In the genomic region with DNA sequence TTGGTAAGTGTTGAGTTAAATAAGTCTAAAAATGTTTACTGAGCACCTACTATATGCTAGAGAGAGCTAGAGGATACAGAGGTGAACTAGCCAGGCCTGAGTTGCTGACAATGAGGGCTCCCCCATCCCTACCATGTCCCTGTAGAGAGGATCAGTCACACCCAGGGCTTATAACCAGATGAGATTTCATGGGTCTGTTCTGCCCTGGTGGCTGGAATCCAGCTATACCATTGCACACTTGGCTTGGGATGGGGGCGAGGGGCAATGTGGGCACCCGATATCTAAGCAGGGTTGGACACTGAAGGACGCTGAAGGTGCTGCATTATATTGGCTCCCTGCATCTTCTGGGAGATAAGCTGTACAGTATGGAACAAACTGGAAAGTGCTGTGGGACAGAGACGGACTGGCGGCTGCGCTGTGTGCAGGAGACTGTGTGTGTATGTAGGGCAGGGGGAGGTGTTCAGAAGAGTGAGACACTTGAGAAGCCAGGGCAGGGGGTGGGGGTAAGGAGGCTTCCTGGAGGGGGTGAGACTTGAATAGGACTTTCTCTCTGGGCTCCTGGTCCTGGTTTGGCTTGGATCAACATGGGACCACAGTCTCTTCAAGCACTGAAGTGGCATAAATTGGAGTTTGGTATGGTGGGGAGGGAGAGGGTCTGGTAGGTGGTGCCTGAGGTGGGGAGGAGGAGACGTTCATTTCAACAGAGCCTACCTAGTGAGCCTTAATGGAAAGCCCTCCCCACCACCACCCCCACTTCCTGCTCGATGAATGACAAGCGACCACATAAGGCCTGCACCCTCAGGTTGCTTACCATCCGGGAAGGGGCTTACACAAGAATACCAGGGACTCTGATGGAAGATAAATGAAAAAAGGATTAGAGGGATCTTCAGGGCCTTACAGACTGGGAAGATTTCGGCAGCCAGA, we compare ENCODE assay signal across 10 cellular contexts. TPM values are rescaled to one million over a fixed set of nuclear protein-coding genes. Genes with fewer than 3 reads are reported as not detected.
A peak's percentile ranks its signal among the peaks of the same experiment; 100 is the strongest.
DNase-seq lines count a peak whose midpoint lies in the region; ATAC-seq and TF ChIP-seq lines count a peak whose summit lies in the region.
"Had no signal": no experiment of that assay in that cellular context is flagged by ENCODE, and none has a peak within 500 bp of the region (broad histone marks: within the 10 kb centered on the region; RNA-seq: fewer than 3 reads in every experiment).

No MANE protein-coding gene starts in this region.

- peaks cover 67% of the 10 kb centered on the region for H3K4me1 Mint-ChIP-seq in activated CD8-positive, alpha-beta memory T cell treated with anti-CD3 and anti-CD28 coated beads, Interleukin-2, amount 10 ng/mL, durations not matched to agents 7 days and 5 days
- H3K4me1 Mint-ChIP-seq in activated CD4-positive, alpha-beta memory T cell treated with anti-CD3 and anti-CD28 coated beads, Interleukin-2, amount 10 ng/mL, durations not matched to agents 7 days and 5 days, result peaks cover 64% of the 10 kb centered on the region

- no peak overlapping the region for H3K9ac ChIP-seq in fibroblast of lung (ENCODE audit: insufficient read depth, low read length)
- no peak overlapping the region for H3K9ac ChIP-seq in subcutaneous abdominal adipose tissue (ENCODE audit: low read length in 5 of 5)

- peak overlapping the region; percentile 85 for H3K27ac Mint-ChIP-seq in activated CD8-positive, alpha-beta memory T cell treated with anti-CD3 and anti-CD28 coated beads, Interleukin-2, amount 10 ng/mL, durations not matched to agents 7 days and 5 days
- H3K27ac Mint-ChIP-seq in activated CD4-positive, alpha-beta memory T cell treated with anti-CD3 and anti-CD28 coated beads, Interleukin-2, amount 10 ng/mL, durations not matched to agents 7 days and 5 days, result peak overlapping the region; percentile 90

- H3K27me3 ChIP-seq in fibroblast of lung (ENCODE audit: control insufficient read depth, insufficient read depth, low read length), result no peaks in the 10 kb centered on the region
- no peaks in the 10 kb centered on the region for H3K27me3 ChIP-seq in subcutaneous abdominal adipose tissue (ENCODE audit: control insufficient read depth in 5 of 5, insufficient read depth in 4 of 5, low read length in 5 of 5)

- H3K36me3 Mint-ChIP-seq in activated CD8-positive, alpha-beta memory T cell treated with anti-CD3 and anti-CD28 coated beads, Interleukin-2, amount 10 ng/mL, durations not matched to agents 7 days and 5 days, result peaks cover 19% of the 10 kb centered on the region
- H3K36me3 Mint-ChIP-seq in activated CD4-positive, alpha-beta memory T cell treated with anti-CD3 and anti-CD28 coated beads, Interleukin-2, amount 10 ng/mL, durations not matched to agents 7 days and 5 days (ENCODE audit: low read depth), result peaks cover 46% of the 10 kb centered on the region

- no peaks in the 10 kb centered on the region for H3K27me3 Mint-ChIP-seq in activated CD8-positive, alpha-beta memory T cell treated with anti-CD3 and anti-CD28 coated beads, Interleukin-2, amount 10 ng/mL, durations not matched to agents 7 days and 5 days
- no peaks in the 10 kb centered on the region for H3K27me3 Mint-ChIP-seq in activated CD4-positive, alpha-beta memory T cell treated with anti-CD3 and anti-CD28 coated beads, Interleukin-2, amount 10 ng/mL, durations not matched to agents 7 days and 5 days

- peak; percentile 17 to 18 for TF ChIP-seq CTCF in fibroblast of lung (conservative IDR thresholded peaks at IDR 0.05 in 1 of 2, IDR thresholded peaks at IDR 0.05 in 1 of 2; ENCODE audit: low read depth in 1 of 2, low read length in 2 of 2)

- no peaks in the 10 kb centered on the region for H3K9me3 Mint-ChIP-seq in activated CD8-positive, alpha-beta memory T cell treated with anti-CD3 and anti-CD28 coated beads, Interleukin-2, amount 10 ng/mL, durations not matched to agents 7 days and 5 days (ENCODE audit: low read depth)
- no peaks in the 10 kb centered on the region for H3K9me3 Mint-ChIP-seq in activated CD4-positive, alpha-beta memory T cell treated with anti-CD3 and anti-CD28 coated beads, Interleukin-2, amount 10 ng/mL, durations not matched to agents 7 days and 5 days

- H3K36me3 ChIP-seq in fibroblast of lung (ENCODE audit: control insufficient read depth, insufficient read depth, low read length) (no peaks in the 10 kb centered on the region), subcutaneous abdominal adipose tissue (ENCODE audit: control insufficient read depth in 5 of 5, insufficient read depth in 5 of 5, low read length in 5 of 5) (no peaks in the 10 kb centered on the region)

- ATAC-seq in activated CD8-positive, alpha-beta memory T cell treated with anti-CD3 and anti-CD28 coated beads, Interleukin-2, amount 10 ng/mL, durations not matched to agents 7 days and 5 days, result no peak
- ATAC-seq in GM19397 (IDR thresholded peaks at IDR 0.05; ENCODE audit: unreplicated experiment) (no peak), HG02981 (IDR thresholded peaks at IDR 0.05; ENCODE audit: unreplicated experiment) (no peak)

- H3K79me2 ChIP-seq in fibroblast of lung (ENCODE audit: control insufficient read depth, insufficient read depth, low read length), result no peaks in the 10 kb centered on the region

- H3K27ac ChIP-seq in fibroblast of lung (ENCODE audit: insufficient read depth, low read length) (no peak overlapping the region), subcutaneous abdominal adipose tissue (ENCODE audit: low read depth, low read length) (peak overlapping the region; percentile 74)

- POLR2A ChIA-PET in activated CD4-positive, alpha-beta memory T cell treated with anti-CD3 and anti-CD28 coated beads, Interleukin-2, amount 10 ng/mL, durations not matched to agents 7 days and 5 days (lab: Charles Lee), result interaction anchor here (1.6 to 5.2 kb wide), 5 partner anchors 27 to 50 kb away, joined by 4 to 46 read pairs (median 13); no protein-coding TSS in a partner anchor

- peak overlapping the region; percentile 37 for H3K4me2 ChIP-seq in fibroblast of lung (ENCODE audit: extremely low read depth, insufficient read depth, low read length)

- H3K4me1 ChIP-seq in fibroblast of lung (ENCODE audit: control insufficient read depth, extremely low read depth, insufficient read depth, low read length) (peaks cover 35% of the 10 kb centered on the region), subcutaneous abdominal adipose tissue (ENCODE audit: control insufficient read depth in 5 of 5, insufficient read depth in 5 of 5, low read length in 5 of 5) (peaks cover 20 to 77% (median 55%) of the 10 kb centered on the region in 5 donors)

- no peak overlapping the region for H2AFZ ChIP-seq in fibroblast of lung (ENCODE audit: low read length)

- CTCF ChIA-PET in activated CD8-positive, alpha-beta memory T cell treated with anti-CD3 and anti-CD28 coated beads, Interleukin-2, amount 10 ng/mL, durations not matched to agents 7 days and 5 days (lab: Charles Lee), result interaction anchor here (1.7 to 12.9 kb wide), 2 partner anchors 10 to 52 kb away, joined by 5 to 530 read pairs; no protein-coding TSS in a partner anchor
- CTCF ChIA-PET in activated CD4-positive, alpha-beta memory T cell treated with anti-CD3 and anti-CD28 coated beads, Interleukin-2, amount 10 ng/mL, durations not matched to agents 7 days and 5 days (lab: Charles Lee), result interaction anchor here (0.6 to 5.2 kb wide), 6 partner anchors 8 to 1671 kb away, joined by 3 to 49 read pairs (median 9); no protein-coding TSS in a partner anchor

- H3K9me3 ChIP-seq in fibroblast of lung (ENCODE audit: control insufficient read depth, insufficient read depth, low read depth, low read length) (no peaks in the 10 kb centered on the region), subcutaneous abdominal adipose tissue (ENCODE audit: control insufficient read depth in 5 of 5, low read length in 5 of 5) (no peaks in the 10 kb centered on the region)

- DNase-seq in activated CD8-positive, alpha-beta memory T cell treated with anti-CD3 and anti-CD28 coated beads, Interleukin-2, amount 10 ng/mL, durations not matched to agents 7 days and 5 days, result peak; percentile 63
- DNase-seq in activated CD8-positive, alpha-beta memory T cell treated with anti-CD3 and anti-CD28 coated beads for 24 hours, result no peak
- DNase-seq in activated CD4-positive, alpha-beta memory T cell treated with anti-CD3 and anti-CD28 coated beads, Interleukin-2, amount 10 ng/mL, durations not matched to agents 7 days and 5 days, result peak; percentile 63
- DNase-seq in fibroblast of lung (ENCODE audit: low read depth in 2 of 2), result no peak
- no peak for DNase-seq in NCI-H1105 (lab: John Stamatoyannopoulos, UW)
- DNase-seq: activated CD4-positive, CD25-positive, alpha-beta regulatory T cell treated with anti-CD3 and anti-CD28 coated beads, Interleukin-2, amount 50 U/mL, for 72 hours; hippocampal formation had no signal

- H3K4me3 Mint-ChIP-seq in activated CD8-positive, alpha-beta memory T cell treated with anti-CD3 and anti-CD28 coated beads, Interleukin-2, amount 10 ng/mL, durations not matched to agents 7 days and 5 days, result peak overlapping the region; percentile 78
- peak overlapping the region; percentile 78 for H3K4me3 Mint-ChIP-seq in activated CD4-positive, alpha-beta memory T cell treated with anti-CD3 and anti-CD28 coated beads, Interleukin-2, amount 10 ng/mL, durations not matched to agents 7 days and 5 days

- H3K4me3 ChIP-seq in fibroblast of lung (replicated peaks in 1 of 4; ENCODE audit: control extremely low read depth in 1 of 4, insufficient read depth in 1 of 4, low read depth in 3 of 4, low read length in 4 of 4), result peak overlapping the region in 1 of 4 experiments; percentile 69
- H3K4me3 ChIP-seq in subcutaneous abdominal adipose tissue (ENCODE audit: low read depth in 1 of 5, low read length in 5 of 5), result peak overlapping the region in 2 of 5 donors; percentile 75 to 80

- no peaks in the 10 kb centered on the region for H4K20me1 ChIP-seq in fibroblast of lung (ENCODE audit: control insufficient read depth, extremely low read depth, insufficient read depth, low read length)

RNA-seq across cellular contexts. Expression of a gene that starts 1.8 kb away (rescaled TPM):
- 100 to 1,000 TPM in 1 of 2 experiments, 10 to 100 TPM in 1; 90.2 to 285 TPM for total RNA-seq in activated CD8-positive, alpha-beta memory T cell treated with anti-CD3 and anti-CD28 coated beads, Interleukin-2, amount 10 ng/mL, durations not matched to agents 7 days and 5 days
- 100 to 1,000 TPM; 193 to 208 TPM for total RNA-seq in activated CD4-positive, alpha-beta memory T cell treated with anti-CD3 and anti-CD28 coated beads, Interleukin-2, amount 10 ng/mL, durations not matched to agents 7 days and 5 days
- total RNA-seq in fibroblast of lung, result 64.7 and 114 TPM in 2 replicates
- 41.5 and 54.2 TPM in 2 replicates for polyA plus RNA-seq in fibroblast of lung
- 43.2 and 43.5 TPM in 2 replicates for polyA plus RNA-seq in fibroblast of lung (2012)
- polyA minus RNA-seq in fibroblast of lung (ENCODE audit: low replicate concordance), result 57.7 and 59.9 TPM in 2 replicates

Comparison
In these comparisons a context has a peak if more than half of its experiments do, and no peak if none do; other contexts are left out.
1. DNase-seq: peak in activated CD8-positive, alpha-beta memory T cell treated with anti-CD3 and anti-CD28 coated beads, Interleukin-2, amount 10 ng/mL, durations not matched to agents 7 days and 5 days (single experiment) and activated CD4-positive, alpha-beta memory T cell treated with anti-CD3 and anti-CD28 coated beads, Interleukin-2, amount 10 ng/mL, durations not matched to agents 7 days and 5 days (single experiment); none in activated CD8-positive, alpha-beta memory T cell treated with anti-CD3 and anti-CD28 coated beads for 24 hours (single experiment), fibroblast of lung (0 of 2) and NCI-H1105 (single experiment).